Comparison of ENCODE assay signal across 18 cellular contexts in the genomic region with DNA sequence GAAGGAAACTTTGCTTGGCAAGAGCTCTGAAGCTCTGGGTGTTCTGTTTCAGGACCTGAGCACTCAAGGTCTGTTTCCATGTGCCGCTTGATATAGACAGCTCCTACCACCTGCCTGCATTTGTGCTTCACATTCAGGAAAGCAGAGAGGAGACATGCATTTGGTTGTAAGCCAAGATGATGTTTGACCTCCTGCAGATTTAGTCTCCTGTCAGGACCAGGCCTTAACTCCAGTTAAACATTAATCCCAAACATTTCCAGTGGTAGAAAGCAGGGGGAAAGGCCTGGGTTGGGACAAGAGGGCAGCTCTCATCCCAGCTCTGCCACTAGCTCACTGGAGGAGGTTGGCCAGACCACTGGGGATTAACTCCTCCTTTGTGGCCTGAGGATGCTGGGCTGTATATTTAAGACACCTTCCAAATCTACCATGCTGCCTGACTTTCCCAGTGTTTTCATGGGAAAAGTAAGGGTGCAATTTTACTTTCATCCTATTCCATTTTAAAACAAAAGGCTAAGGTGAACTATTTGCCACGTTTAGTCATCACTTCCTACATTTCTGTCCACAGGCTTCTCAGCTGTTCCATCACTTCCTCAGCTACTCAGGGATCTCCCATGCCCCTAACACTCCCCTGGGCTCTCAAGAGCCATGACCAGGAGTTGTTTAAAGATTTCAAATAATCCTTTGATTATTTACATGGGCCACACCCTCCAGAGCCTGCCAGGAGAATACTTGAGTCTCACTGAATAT.
DNase-seq lines count a peak whose midpoint lies in the region; ATAC-seq, FAIRE-seq and TF ChIP-seq lines count a peak whose summit lies in the region.
"Had no signal": no experiment of that assay in that cellular context is flagged by ENCODE, and none has a peak within 500 bp of the region (broad histone marks: within the 10 kb centered on the region; RNA-seq: fewer than 3 reads in every experiment).

No MANE protein-coding gene starts in this region.

- peak overlapping the region; percentile 39 to 82 (median 62) for H3K27ac ChIP-seq in pancreas
- no peak overlapping the region for H3K27ac ChIP-seq in mammary epithelial cell (ENCODE audit: insufficient read depth, low read depth, low read length)
- H3K27ac ChIP-seq: uterus had no signal

- dilution Hi-C loops in mammary epithelial cell (cut with HindIII; ENCODE audit: low sequenced_read_pairs), result loop anchor here (5.0 kb wide), 1 partner anchor 93 kb away; no protein-coding TSS in a partner anchor

- ATAC-seq in pancreas (peak; percentile 61 to 81 (median 81)), GM21423 (IDR thresholded peaks at IDR 0.05; ENCODE audit: unreplicated experiment) (no peak), GM21367 (IDR thresholded peaks at IDR 0.05; ENCODE audit: unreplicated experiment) (no peak)

- no peak overlapping the region for H3K9ac ChIP-seq in mammary epithelial cell (ENCODE audit: insufficient read depth, low read length)

- no peaks in the 10 kb centered on the region for H3K36me3 ChIP-seq in pancreas
- no peaks in the 10 kb centered on the region for H3K36me3 ChIP-seq in mammary epithelial cell (ENCODE audit: insufficient read depth, low read length)
- H3K36me3 ChIP-seq: uterus had no signal

- no peak overlapping the region for H2AFZ ChIP-seq in mammary epithelial cell (ENCODE audit: low read depth, low read length)

- no peak overlapping the region for H3K4me2 ChIP-seq in mammary epithelial cell (ENCODE audit: insufficient read depth, low read depth, low read length)

- H3K4me3 ChIP-seq in pancreas (no peak overlapping the region), mammary epithelial cell (replicated peaks in 1 of 3; ENCODE audit: insufficient read depth in 1 of 3, low read depth in 2 of 3, low read length in 3 of 3) (no peak overlapping the region)
- H3K4me3 ChIP-seq: uterus had no signal

- DNase-seq in DMS53 treated with DMSO at 0.1 percent for 48 hours (lab: John Stamatoyannopoulos, UW; ENCODE audit: unreplicated experiment) (peak; percentile 90), HuH-7.5 (ENCODE audit: low spot score) (peak; percentile 69), glomerular visceral epithelial cell (ENCODE audit: extremely low spot score) (peak; percentile 39), pancreas (peak in 3 of 6 donors; percentile 25 to 47 (median 37)), NCI-H82 treated with DMSO at 0.1 percent for 48 hours (lab: John Stamatoyannopoulos, UW; ENCODE audit: unreplicated experiment) (no peak), mammary epithelial cell (no peak)
- DNase-seq: activated CD4-positive, alpha-beta T cell treated with anti-CD3 and anti-CD28 coated beads, Interleukin-2, amount 10 ng/mL, durations not matched to agents 7 days and 5 days; activated naive CD4-positive, alpha-beta T cell; Kasumi-1; NCI-H1436 treated with DMSO at 0.1 percent for 48 hours; NCI-H226; nucleus accumbens; stimulated activated CD4-positive, alpha-beta T cell treated with anti-CD3 and anti-CD28 coated beads, Interleukin-2, amount 100 ng/mL, for 48 hours; uterus had no signal

- FAIRE-seq in pancreas (lab: Jason Lieb, UNC), result no peak
- FAIRE-seq: keratinocyte had no signal

- in situ Hi-C loops in mammary epithelial cell (cut with MboI; ENCODE audit: low sequenced_read_pairs in 2 of 2), result no loop called here

- 8 to 21% methylated on average over 2 of the region's 2 CpGs for WGBS in pancreas, 2 donors
- WGBS in mammary epithelial cell (ENCODE audit: low coverage, missing lambda C conversion rate), result 64% methylated on average over 2 of the region's 2 CpGs

- BruUV-seq in mammary epithelial cell (replicated peaks; lab: Mats Ljungman, UMichigan), result no TSS peak

- intact Hi-C loops in pancreas (cut with DNase I), result no loop called here
- intact Hi-C loops in mammary epithelial cell (cut with micrococcal nuclease), result no loop called here

- CTCF ChIA-PET in mammary epithelial cell (lab: Charles Lee; ENCODE audit: low non-redundant PET), result interaction anchor here (0.6 kb wide), 1 partner anchor 272 kb away, joined by 3 read pairs; no protein-coding TSS in a partner anchor

- no peaks in the 10 kb centered on the region for H3K27me3 ChIP-seq in pancreas
- no peaks in the 10 kb centered on the region for H3K27me3 ChIP-seq in mammary epithelial cell (ENCODE audit: insufficient read depth, low read length)
- H3K27me3 ChIP-seq: uterus had no signal

- TF ChIP-seq CTCF in pancreas (IDR thresholded peaks at IDR 0.05), result no peak
- no peak for TF ChIP-seq CTCF in mammary epithelial cell (conservative IDR thresholded peaks at IDR 0.05 in 1 of 2, IDR thresholded peaks at IDR 0.05 in 1 of 2; ENCODE audit: extremely low read depth in 1 of 2, insufficient read depth in 1 of 2, low read depth in 1 of 2, low read length in 2 of 2)

- no peaks in the 10 kb centered on the region for H3K79me2 ChIP-seq in mammary epithelial cell (ENCODE audit: insufficient read depth, low read length)

- H4K20me1 ChIP-seq in mammary epithelial cell (ENCODE audit: insufficient read depth, low read length), result no peaks in the 10 kb centered on the region

- no peaks in the 10 kb centered on the region for H3K9me3 ChIP-seq in pancreas
- no peaks in the 10 kb centered on the region for H3K9me3 ChIP-seq in mammary epithelial cell (replicated peaks; ENCODE audit: insufficient read depth, low read length)
- H3K9me3 ChIP-seq: Caco-2, uterus had no signal

- peaks cover 26 to 43% (median 30%) of the 10 kb centered on the region in 3 donors for H3K4me1 ChIP-seq in pancreas
- H3K4me1 ChIP-seq in mammary epithelial cell (ENCODE audit: insufficient read depth, low read length), result no peaks in the 10 kb centered on the region
- H3K4me1 ChIP-seq: uterus had no signal

Comparison
In these comparisons a context has a peak if more than half of its experiments do, and no peak if none do; other contexts are left out.
1. DNase-seq: peak in DMS53 treated with DMSO at 0.1 percent for 48 hours (single experiment), HuH-7.5 (single experiment) and glomerular visceral epithelial cell (single experiment); none in NCI-H82 treated with DMSO at 0.1 percent for 48 hours (single experiment) and mammary epithelial cell (single experiment).
2. ATAC-seq: peak in pancreas (4 of 4); none in GM21423 (single experiment) and GM21367 (single experiment).